In genomic region chr19:16778796-16779411, GRCh38 we compare ENCODE assay signal across 8 cellular contexts. TPM values are rescaled to one million over a fixed set of nuclear protein-coding genes. Genes with fewer than 3 reads are reported as not detected.
DNase-seq lines count a peak whose midpoint lies in the region; ATAC-seq and TF ChIP-seq lines count a peak whose summit lies in the region.

No MANE protein-coding gene starts in this region.

- H3K27me3 Mint-ChIP-seq in neural progenitor cell (ENCODE audit: insufficient read depth, low read depth): peaks cover 4% of the 10 kb centered on the region

- H3K4me3 Mint-ChIP-seq in neural progenitor cell: no peak overlapping the region

- H3K79me2 ChIP-seq in neural progenitor cell (ENCODE audit: low read depth): no peaks in the 10 kb centered on the region

- no peaks in the 10 kb centered on the region for H3K9me3 ChIP-seq in A673 (ENCODE audit: low read depth, low read length, poor library complexity, severe bottlenecking)
- H3K9me3 ChIP-seq in neural progenitor cell (ENCODE audit: low read depth): no peaks in the 10 kb centered on the region

- intact Hi-C loops in A673 (cut with micrococcal nuclease; ENCODE audit: unreplicated experiment): loop anchor here (2.0 to 10.0 kb wide), 3 partner anchors 274 to 606 kb away; partner anchors contain the start of gene ANKLE1

- no peak overlapping the region for H3K4me3 ChIP-seq in A673 (ENCODE audit: low read depth, low read length, poor library complexity, severe bottlenecking)
- H3K4me3 ChIP-seq in GM06990 (replicated peaks; ENCODE audit: low read depth, low read length): no peak overlapping the region
- H3K4me3 ChIP-seq in neural progenitor cell: no peak overlapping the region

- no peak overlapping the region for H3K4me2 ChIP-seq in neural progenitor cell

- H3K9me3 Mint-ChIP-seq in neural progenitor cell: no peaks in the 10 kb centered on the region

- no TSS peak for BruUV-seq in A673 (replicated peaks; lab: Mats Ljungman, UMichigan)

- TF ChIP-seq CTCF in A673 (conservative IDR thresholded peaks at IDR 0.05; ENCODE audit: low read depth, low read length) (peak; percentile 74), GM06990 (IDR thresholded peaks at IDR 0.05; ENCODE audit: insufficient read depth, low read length, poor library complexity, severe bottlenecking) (peak; percentile 79), neural progenitor cell (IDR thresholded peaks at IDR 0.05) (peak; percentile 64)

- POLR2A ChIA-PET in A673 (lab: Charles Lee; ENCODE audit: low non-redundant PET): no interaction called here

- no peak overlapping the region for H3K27ac ChIP-seq in A673 (ENCODE audit: low read depth, low read length, poor library complexity, severe bottlenecking)
- no peak overlapping the region for H3K27ac ChIP-seq in neural progenitor cell

- no peaks in the 10 kb centered on the region for H3K36me3 Mint-ChIP-seq in neural progenitor cell

- DNase-seq in A673 (ENCODE audit: low spot score) (peak; percentile 77), GM06990 (ENCODE audit: extremely low read depth, insufficient read length) (no peak), NCI-H226 (peak; percentile 16), erythroblast (lab: John Stamatoyannopoulos, UW) (peak; percentile 62 to 75), neural progenitor cell (ENCODE audit: low spot score) (peak; percentile 69)
- DNase-seq in activated CD4-positive, alpha-beta T cell treated with anti-CD3 and anti-CD28 coated beads, Interleukin-2, amount 50 U/mL, for 1 hour: peak; percentile 44

- H3K9ac ChIP-seq in neural progenitor cell: no peak overlapping the region

- H3K4me1 ChIP-seq in A673 (ENCODE audit: insufficient read depth, low read length, poor library complexity, severe bottlenecking): no peaks in the 10 kb centered on the region
- H3K4me1 ChIP-seq in neural progenitor cell: no peaks in the 10 kb centered on the region

- H3K27me3 ChIP-seq in A673 (replicated peaks; ENCODE audit: insufficient read depth, low read depth, low read length, poor library complexity) (no peaks in the 10 kb centered on the region), GM06990 (replicated peaks; ENCODE audit: control insufficient read depth, insufficient read depth, low read length) (no peaks in the 10 kb centered on the region), neural progenitor cell (no peaks in the 10 kb centered on the region)

- H4K20me1 ChIP-seq in neural progenitor cell (ENCODE audit: low read depth): no peaks in the 10 kb centered on the region

- no peak overlapping the region for H3K27ac Mint-ChIP-seq in neural progenitor cell

- H2AFZ ChIP-seq in neural progenitor cell (replicated peaks): peak overlapping the region; percentile 90

- no peak for TF ChIP-seq POLR2A in erythroblast (IDR thresholded peaks at IDR 0.05; ENCODE audit: low read length)

- CTCF ChIA-PET in A673 (lab: Charles Lee): interaction anchor here (0.6 to 0.7 kb wide), 3 partner anchors 113 to 273 kb away, joined by 3 to 5 read pairs (median 3); no protein-coding TSS in a partner anchor

- ATAC-seq in HG03280 (IDR thresholded peaks at IDR 0.05; ENCODE audit: unreplicated experiment) (no peak), HG02610 (IDR thresholded peaks at IDR 0.05; ENCODE audit: unreplicated experiment) (no peak)

- no peaks in the 10 kb centered on the region for H3F3A ChIP-seq in neural progenitor cell (ENCODE audit: low read depth)

- H3K4me1 Mint-ChIP-seq in neural progenitor cell: no peaks in the 10 kb centered on the region

- no peaks in the 10 kb centered on the region for H3K36me3 ChIP-seq in A673 (ENCODE audit: insufficient read depth, low read length, poor library complexity, severe bottlenecking)
- H3K36me3 ChIP-seq in GM06990 (ENCODE audit: control insufficient read depth, insufficient read depth, low read length): no peaks in the 10 kb centered on the region
- H3K36me3 ChIP-seq in neural progenitor cell: no peaks in the 10 kb centered on the region

RNA-seq across cellular contexts. Expression of gene SIN3B, which starts 50.3 kb away (rescaled TPM):
- total RNA-seq in A673 (2021): 76.7 and 80.0 TPM in 2 replicates
- 21.2 and 36.4 TPM in 2 replicates for total RNA-seq in neural progenitor cell (ENCODE audit: low replicate concordance)

RNA-seq across cellular contexts. Expression of gene NWD1, which starts 59.3 kb away (rescaled TPM):
- total RNA-seq in A673 (2021) (1.7 and 1.8 TPM in 2 replicates), neural progenitor cell (ENCODE audit: low replicate concordance) (not detected in 2 replicates)
